Comparison of ENCODE assay signal across 8 cellular contexts in the genomic region with DNA sequence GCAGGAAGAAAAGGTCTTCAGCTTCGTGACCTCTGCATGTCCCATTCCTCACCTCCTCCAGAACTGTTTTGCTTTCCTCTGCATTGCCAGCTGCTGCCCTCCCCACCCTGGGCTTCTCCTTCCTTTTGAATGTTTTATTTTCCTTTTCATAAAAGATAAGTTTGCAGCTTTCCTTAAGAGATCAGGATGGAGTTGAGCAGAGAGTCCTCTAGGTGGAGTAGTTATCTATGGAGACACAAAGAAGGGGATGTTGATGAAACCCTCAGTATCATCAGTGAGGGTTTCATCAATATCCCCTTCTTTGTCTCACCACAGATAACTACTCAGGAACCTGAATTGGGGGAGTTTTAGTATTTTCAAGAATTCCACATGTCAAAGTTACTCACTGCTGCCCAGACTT. TPM values are rescaled to one million over a fixed set of nuclear protein-coding genes. Genes with fewer than 3 reads are reported as not detected.
DNase-seq lines count a peak whose midpoint lies in the region; ATAC-seq and TF ChIP-seq lines count a peak whose summit lies in the region.

No MANE protein-coding gene starts in this region.

- peak; percentile 69 for ATAC-seq in GM19351 (IDR thresholded peaks at IDR 0.05; ENCODE audit: unreplicated experiment)
- ATAC-seq in SK-N-SH treated with all-trans-retinoic acid at 6 μM for 48 hours: peak; percentile 92
- no peak for ATAC-seq in GM21825 (IDR thresholded peaks at IDR 0.05; ENCODE audit: unreplicated experiment)

- no peaks in the 10 kb centered on the region for H4K20me1 ChIP-seq in hepatocyte (ENCODE audit: insufficient read depth, poor library complexity, severe bottlenecking)

- H3K9me2 ChIP-seq in hepatocyte (replicated peaks; ENCODE audit: insufficient read depth): no peaks in the 10 kb centered on the region

- H3K27ac ChIP-seq in hepatocyte (no peak overlapping the region), tibial artery (no peak overlapping the region)

- intact Hi-C loops in tibial artery (cut with DNase I; ENCODE audit: low total_unique reads): no loop called here

- H3K36me3 ChIP-seq in hepatocyte (replicated peaks; ENCODE audit: insufficient read depth, low read depth) (no peaks in the 10 kb centered on the region), tibial artery (no peaks in the 10 kb centered on the region)

- DNase-seq in AG10803 (ENCODE audit: low read depth) (peak; percentile 30), hepatocyte (ENCODE audit: low spot score) (peak; percentile 26), tibial artery (no peak), DMS153 treated with DMSO at 0.1 percent for 48 hours (lab: John Stamatoyannopoulos, UW; ENCODE audit: unreplicated experiment) (no peak), ecto neural progenitor cell (ENCODE audit: low spot score) (no peak)

- H3K4me3 ChIP-seq in AG10803 (ENCODE audit: low read length) (no peak overlapping the region), hepatocyte (no peak overlapping the region), tibial artery (no peak overlapping the region)

- H3K27me3 ChIP-seq in hepatocyte (no peaks in the 10 kb centered on the region), tibial artery (peaks cover 0 to 4% of the 10 kb centered on the region in 2 donors)

- H3K9me3 ChIP-seq in hepatocyte (ENCODE audit: low read depth) (no peaks in the 10 kb centered on the region), tibial artery (no peaks in the 10 kb centered on the region)

- H3K4me2 ChIP-seq in hepatocyte: no peak overlapping the region

- TF ChIP-seq CTCF in AG10803 (conservative IDR thresholded peaks at IDR 0.05; ENCODE audit: low read length) (peak; percentile 61), hepatocyte (IDR thresholded peaks at IDR 0.05; ENCODE audit: poor library complexity) (peak; percentile 46), tibial artery (IDR thresholded peaks at IDR 0.05) (no peak)

- H3K79me2 ChIP-seq in hepatocyte: no peaks in the 10 kb centered on the region

- H3K4me1 ChIP-seq in hepatocyte (ENCODE audit: insufficient read depth) (peaks cover 7% of the 10 kb centered on the region), tibial artery (no peaks in the 10 kb centered on the region)

- 44% methylated on average over 1 of the region's 1 CpG for WGBS in hepatocyte (ENCODE audit: low lambda C conversion rate, missing lambda C conversion rate)

- no peak overlapping the region for H2AFZ ChIP-seq in hepatocyte

TF ChIP-seq in SK-N-SH treated with all-trans-retinoic acid at 6 μM for 48 hours, 23 proteins besides CTCF, POLR2A, EP300 and RAD21:
- no peak for TF ChIP-seq GLIS3 (CRISPR knock-in tag; IDR thresholded peaks at IDR 0.05)
- no peak for TF ChIP-seq ZFP30 (CRISPR knock-in tag; IDR thresholded peaks at IDR 0.05)
- no peak for TF ChIP-seq ZFP3 (CRISPR knock-in tag; IDR thresholded peaks at IDR 0.05)

RNA-seq across cellular contexts. Expression of gene SLC25A36, which starts 19.0 kb away (rescaled TPM):
- 81.5 and 118 TPM in 2 replicates for total RNA-seq in hepatocyte
- 38.4 and 41.3 TPM in 2 replicates for polyA plus RNA-seq in hepatocyte

Comparison
In these comparisons a context has a peak if more than half of its experiments do, and no peak if none do; other contexts are left out.
1. DNase-seq: peak in AG10803 (single experiment) and hepatocyte (single experiment); none in tibial artery (0 of 2), DMS153 treated with DMSO at 0.1 percent for 48 hours (single experiment) and ecto neural progenitor cell (single experiment).
2. CTCF ChIP-seq: peak in AG10803 (single experiment) and hepatocyte (single experiment); none in tibial artery (0 of 2).